In genomic region chr4:151801547-151802516, GRCh38 we compare ENCODE assay signal across 8 cellular contexts. TPM values are rescaled to one million over a fixed set of nuclear protein-coding genes. Genes with fewer than 3 reads are reported as not detected.
A peak's percentile ranks its signal among the peaks of the same experiment; 100 is the strongest.
DNase-seq lines count a peak whose midpoint lies in the region; ATAC-seq, FAIRE-seq and TF ChIP-seq lines count a peak whose summit lies in the region.

No MANE protein-coding gene starts in this region.

- no peaks in the 10 kb centered on the region for H3K27me3 Mint-ChIP-seq in activated T-cell treated with anti-CD3 and anti-CD28 coated beads, Interleukin-2, amount 50 U/mL, for 4 hours (ENCODE audit: low read depth)

- no peaks in the 10 kb centered on the region for H3K4me1 Mint-ChIP-seq in activated T-cell treated with anti-CD3 and anti-CD28 coated beads, Interleukin-2, amount 50 U/mL, for 4 hours (ENCODE audit: low read depth)

- no peak for FAIRE-seq in HTR-8/SVneo (lab: Jason Lieb, UNC)

- H3K4me3 ChIP-seq in foreskin fibroblast (ENCODE audit: low read depth in 1 of 2, low read length in 2 of 2) = no peak overlapping the region

- no peak overlapping the region for H3K4me3 Mint-ChIP-seq in activated T-cell treated with anti-CD3 and anti-CD28 coated beads, Interleukin-2, amount 50 U/mL, for 4 hours

- no peaks in the 10 kb centered on the region for H3K36me3 Mint-ChIP-seq in activated T-cell treated with anti-CD3 and anti-CD28 coated beads, Interleukin-2, amount 50 U/mL, for 4 hours (ENCODE audit: insufficient read depth)

- TF ChIP-seq CTCF in foreskin fibroblast (IDR thresholded peaks at IDR 0.05; ENCODE audit: low read depth, low read length) = peak; percentile 64

- DNase-seq in CMK (ENCODE audit: low read depth) (peak; percentile 34), OCI-M1 (lab: John Stamatoyannopoulos, UW) (peak; percentile 81), foreskin fibroblast (peak in 1 of 2 donors; percentile 72), HTR-8/SVneo (ENCODE audit: insufficient read length, low spot score) (no peak), inferior parietal cortex (ENCODE audit: extremely low spot score) (no peak)
- DNase-seq in activated T-cell treated with anti-CD3 and anti-CD28 coated beads, Interleukin-2, amount 50 U/mL, for 4 hours = peak; percentile 53
- DNase-seq in stimulated activated CD4-positive, alpha-beta T cell treated with anti-CD3 and anti-CD28 coated beads, Interleukin-12 subunit alpha, Interleukin-12 subunit beta, amount 100 ng/mL, for 48 hours (ENCODE audit: low read depth in 2 of 3, low spot score in 1 of 3) = peak; percentile 31 to 69 (median 52)

- peak; percentile 62 for ATAC-seq in GM21526 (IDR thresholded peaks at IDR 0.05; ENCODE audit: low FRiP score, unreplicated experiment)
- peak; percentile 58 to 63 for ATAC-seq in activated T-cell treated with anti-CD3 and anti-CD28 coated beads, Interleukin-2, amount 50 U/mL, for 4 hours

- no peaks in the 10 kb centered on the region for H3K9me3 Mint-ChIP-seq in activated T-cell treated with anti-CD3 and anti-CD28 coated beads, Interleukin-2, amount 50 U/mL, for 4 hours

RNA-seq across cellular contexts. Expression of gene GATB, which starts 41.0 kb away (rescaled TPM):
- 10 to 100 TPM; 18.9 to 23.9 (median 23.2) TPM for total RNA-seq in activated T-cell treated with anti-CD3 and anti-CD28 coated beads, Interleukin-2, amount 50 U/mL, for 4 hours

Comparison
In these comparisons a context has a peak if more than half of its experiments do, and no peak if none do; other contexts are left out.
1. DNase-seq: peak in CMK (single experiment), OCI-M1 (single experiment), activated T-cell treated with anti-CD3 and anti-CD28 coated beads, Interleukin-2, amount 50 U/mL, for 4 hours (single experiment) and stimulated activated CD4-positive, alpha-beta T cell treated with anti-CD3 and anti-CD28 coated beads, Interleukin-12 subunit alpha, Interleukin-12 subunit beta, amount 100 ng/mL, for 48 hours (3 of 3); none in HTR-8/SVneo (single experiment) and inferior parietal cortex (single experiment).